Comparison of ENCODE assay signal across 12 cellular contexts in the genomic region with DNA sequence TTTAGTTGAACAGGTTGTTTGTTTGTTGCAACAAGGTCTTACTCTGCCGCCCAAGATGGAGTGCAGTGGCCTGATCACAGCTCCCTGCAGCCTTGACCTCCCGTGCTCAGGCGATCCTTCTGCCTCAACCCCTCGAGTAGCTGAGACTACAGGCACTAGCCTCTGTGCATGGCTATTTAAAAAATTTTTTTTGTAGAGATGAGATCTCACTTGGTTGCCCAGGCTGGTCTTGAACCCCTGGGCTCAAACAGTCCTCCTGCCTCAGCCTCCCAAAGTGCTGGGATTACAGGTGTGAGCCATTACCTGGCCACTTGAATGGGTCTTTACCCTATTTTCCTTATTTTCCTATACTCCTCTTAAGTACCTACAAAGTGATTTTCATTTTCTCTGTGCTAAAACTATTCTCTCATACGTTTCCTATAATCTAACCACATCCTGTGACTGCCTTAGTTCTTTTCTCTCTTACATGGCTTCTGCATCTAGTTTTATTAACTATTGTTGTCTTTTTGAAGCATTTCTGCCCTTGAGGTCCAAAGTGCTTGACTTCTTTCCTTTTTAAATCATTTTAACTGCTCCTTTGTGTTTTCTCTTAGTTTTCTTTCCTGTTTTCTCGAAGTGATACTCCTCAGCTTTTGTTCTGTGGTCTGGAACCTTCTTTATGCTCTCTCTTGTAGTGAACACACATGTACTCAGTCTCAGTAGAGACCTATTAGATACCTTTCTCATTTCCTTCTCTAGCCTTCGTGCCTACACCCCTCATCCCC. TPM values are rescaled to one million over a fixed set of nuclear protein-coding genes. Genes with fewer than 3 reads are reported as not detected.
DNase-seq lines count a peak whose midpoint lies in the region; ATAC-seq lines count a peak whose summit lies in the region.
"Had no signal": no experiment of that assay in that cellular context is flagged by ENCODE, and none has a peak within 500 bp of the region (broad histone marks: within the 10 kb centered on the region; RNA-seq: fewer than 3 reads in every experiment).

No MANE protein-coding gene starts in this region.

- DNase-seq in dermis blood vessel endothelial cell (peak; percentile 11), AG08396 (ENCODE audit: low spot score) (no peak), NCI-H1417 (lab: John Stamatoyannopoulos, UW) (no peak), SKM-1 treated with dmso at 0.1 percent for 144 hours (lab: John Stamatoyannopoulos, UW; ENCODE audit: unreplicated experiment) (no peak), NCI-H2029 treated with DMSO at 0.1 percent for 48 hours (lab: John Stamatoyannopoulos, UW) (no peak)
- DNase-seq: DMS153, SHP77 treated with DMSO at 0.1 percent for 48 hours, substantia nigra had no signal

- ATAC-seq in GM18498 (IDR thresholded peaks at IDR 0.05; ENCODE audit: unreplicated experiment): peak; percentile 90
- ATAC-seq in GM21367 (IDR thresholded peaks at IDR 0.05; ENCODE audit: unreplicated experiment): peak; percentile 74
- ATAC-seq in HG03108 (IDR thresholded peaks at IDR 0.05; ENCODE audit: unreplicated experiment): peak; percentile 73
- ATAC-seq: HCT116 had no signal

RNA-seq across cellular contexts. Expression of gene GPX2, which starts 14.1 kb away (rescaled TPM):
- not detected in 2 replicates for total RNA-seq in dermis blood vessel endothelial cell

RNA-seq across cellular contexts. Expression of gene CHURC1, which starts 14.2 kb away (rescaled TPM):
- 60.9 and 62.2 TPM in 2 replicates for total RNA-seq in dermis blood vessel endothelial cell

RNA-seq across cellular contexts. Expression of gene RAB15, which starts 43.7 kb away (rescaled TPM):
- 9.5 and 10.4 TPM in 2 replicates for total RNA-seq in dermis blood vessel endothelial cell

RNA-seq across cellular contexts. Expression of gene SPTB, which starts 48.7 kb away (rescaled TPM):
- under 0.01 and 0.05 TPM in 2 replicates for total RNA-seq in dermis blood vessel endothelial cell

RNA-seq across cellular contexts. Expression of gene FNTB, which starts 58.3 kb away (rescaled TPM):
- total RNA-seq in dermis blood vessel endothelial cell: 8.5 and 13.3 TPM in 2 replicates
